Comparison of ENCODE assay signal across 11 cellular contexts in genomic region chr18:6155707-6156106, GRCh38.
"Had no signal": no experiment of that assay in that cellular context is flagged by ENCODE, and none has a peak within 500 bp of the region (broad histone marks: within the 10 kb centered on the region; RNA-seq: fewer than 3 reads in every experiment).

No MANE protein-coding gene starts in this region.

- ATAC-seq: GM23338, HCT116 had no signal

- DNase-seq: GM23248, GOT3, H7, H9, HCEC 1CT, HFFc6 had no signal

- H3K36me3 ChIP-seq: HAP-1 had no signal

- FAIRE-seq: H1, H54 had no signal

- H2AFZ ChIP-seq: GM23248, GM23338 had no signal

- H3K4me2 ChIP-seq: GM23338 had no signal

- H3K27ac ChIP-seq: GM23248 had no signal

- H3K4me1 ChIP-seq: HAP-1 had no signal

- H3K9ac ChIP-seq: GM23248 had no signal

- H3K9me3 ChIP-seq: HAP-1 had no signal

- H3K4me3 ChIP-seq: GM23248, GM23338, HAP-1 had no signal
